13 cellular contexts compared by ENCODE assay signal in genomic region chr5:140109818-140110733, GRCh38. TPM values are rescaled to one million over a fixed set of nuclear protein-coding genes. Genes with fewer than 3 reads are reported as not detected.
A peak's percentile ranks its signal among the peaks of the same experiment; 100 is the strongest.
DNase-seq lines count a peak whose midpoint lies in the region; ATAC-seq, FAIRE-seq and TF ChIP-seq lines count a peak whose summit lies in the region.
"Had no signal": no experiment of that assay in that cellular context is flagged by ENCODE, and none has a peak within 500 bp of the region (broad histone marks: within the 10 kb centered on the region; RNA-seq: fewer than 3 reads in every experiment).

No MANE protein-coding gene starts in this region.

- peak overlapping the region; percentile 99 for H3K4me2 ChIP-seq in PC-3 (ENCODE audit: low read length)

- peaks cover 53% of the 10 kb centered on the region for H3K4me1 Mint-ChIP-seq in activated CD8-positive, alpha-beta memory T cell treated with anti-CD3 and anti-CD28 coated beads, Interleukin-2, amount 10 ng/mL, durations not matched to agents 7 days and 5 days

- no peak for TF ChIP-seq CTCF in PC-3 (conservative IDR thresholded peaks at IDR 0.05; ENCODE audit: low read depth, low read length)
- no peak for TF ChIP-seq CTCF in dorsolateral prefrontal cortex (IDR thresholded peaks at IDR 0.05 in 54 of 56, conservative IDR thresholded peaks at IDR 0.05 in 2 of 56; ENCODE audit: low read depth in 1 of 56, partially characterized antibody in 56 of 56)

- POLR2A ChIA-PET in PC-3 (lab: Charles Lee; ENCODE audit: unreplicated experiment), result interaction anchor here (0.6 to 0.7 kb wide), 3 partner anchors 13 to 35 kb away, joined by 3 to 4 read pairs (median 3); no protein-coding TSS in a partner anchor

- ATAC-seq in activated CD8-positive, alpha-beta memory T cell treated with anti-CD3 and anti-CD28 coated beads, Interleukin-2, amount 10 ng/mL, durations not matched to agents 7 days and 5 days, result no peak
- ATAC-seq in PC-3 (no peak), GM18511 (IDR thresholded peaks at IDR 0.05; ENCODE audit: unreplicated experiment) (no peak), GM21786 (IDR thresholded peaks at IDR 0.05; ENCODE audit: unreplicated experiment) (no peak)
- ATAC-seq: effector memory CD8-positive, alpha-beta T cell had no signal

- FAIRE-seq in GM19239 (lab: Jason Lieb, UNC), result no peak
- FAIRE-seq: RCC 7860 had no signal

- H3K4me1 ChIP-seq in PC-3 (ENCODE audit: insufficient read depth, low read length), result peaks cover 27% of the 10 kb centered on the region

- H3K36me3 ChIP-seq in PC-3 (ENCODE audit: low read depth, low read length), result no peaks in the 10 kb centered on the region

- no peak for DNase-seq in activated CD8-positive, alpha-beta memory T cell treated with anti-CD3 and anti-CD28 coated beads, Interleukin-2, amount 10 ng/mL, durations not matched to agents 7 days and 5 days
- DNase-seq in activated CD8-positive, alpha-beta memory T cell treated with anti-CD3 and anti-CD28 coated beads, Interleukin-2, amount 50 U/mL, for 48 hours, result no peak
- no peak for DNase-seq in PC-3
- no peak for DNase-seq in dorsolateral prefrontal cortex
- DNase-seq in retina, result peak; percentile 32
- no peak for DNase-seq in GM19239 (ENCODE audit: insufficient read length, low spot score)
- DNase-seq: amniotic stem cell; effector memory CD8-positive, alpha-beta T cell; NCI-H2081 treated with DMSO at 0.1 percent for 48 hours; stimulated activated CD4-positive, alpha-beta T cell treated with anti-CD3 and anti-CD28 coated beads, Interleukin-15, amount 100 ng/mL, for 24 hours had no signal

- peaks cover 64% of the 10 kb centered on the region for H3K79me2 ChIP-seq in PC-3 (ENCODE audit: low read length)

- H3K27me3 ChIP-seq in PC-3 (ENCODE audit: low read length) (no peaks in the 10 kb centered on the region), dorsolateral prefrontal cortex (no peaks in the 10 kb centered on the region)

- H3F3A ChIP-seq in PC-3 (ENCODE audit: low read length, unreplicated experiment), result peaks cover 6% of the 10 kb centered on the region

- no peaks in the 10 kb centered on the region for H3K9me2 ChIP-seq in PC-3 (replicated peaks; ENCODE audit: low read length)

- CTCF ChIA-PET in activated CD8-positive, alpha-beta memory T cell treated with anti-CD3 and anti-CD28 coated beads, Interleukin-2, amount 10 ng/mL, durations not matched to agents 7 days and 5 days (lab: Charles Lee), result interaction anchor here (0.7 to 6.9 kb wide), 5 partner anchors 8 to 67 kb away, joined by 3 to 58 read pairs (median 4); partner anchors contain the start of gene NRG2
- CTCF ChIA-PET in PC-3 (lab: Charles Lee), result no interaction called here

- H3K4me3 ChIP-seq in PC-3 (ENCODE audit: low read length) (peak overlapping the region; percentile 95), dorsolateral prefrontal cortex (peak overlapping the region in 56 of 59 donors; percentile 45 to 90 (median 78))

- H3K27ac ChIP-seq in PC-3 (ENCODE audit: low read length), result no peak overlapping the region
- peak overlapping the region in 3 of 59 donors; percentile 98 to 100 (median 99) for H3K27ac ChIP-seq in dorsolateral prefrontal cortex

- peak overlapping the region; percentile 76; the same call in 1 of the 2 replicates for H3K9ac ChIP-seq in PC-3 (ENCODE audit: low read length)

- H3K4me3 Mint-ChIP-seq in activated CD8-positive, alpha-beta memory T cell treated with anti-CD3 and anti-CD28 coated beads, Interleukin-2, amount 10 ng/mL, durations not matched to agents 7 days and 5 days, result peak overlapping the region; percentile 99

- no peaks in the 10 kb centered on the region for H3K9me3 ChIP-seq in PC-3 (ENCODE audit: low read length)

- no peaks in the 10 kb centered on the region for H4K20me1 ChIP-seq in PC-3 (ENCODE audit: low read length)

- H3K9me3 Mint-ChIP-seq in activated CD8-positive, alpha-beta memory T cell treated with anti-CD3 and anti-CD28 coated beads, Interleukin-2, amount 10 ng/mL, durations not matched to agents 7 days and 5 days (ENCODE audit: low read depth), result no peaks in the 10 kb centered on the region
- H3K9me3 Mint-ChIP-seq: effector memory CD8-positive, alpha-beta T cell had no signal

- peaks cover 6% of the 10 kb centered on the region for H3K36me3 Mint-ChIP-seq in activated CD8-positive, alpha-beta memory T cell treated with anti-CD3 and anti-CD28 coated beads, Interleukin-2, amount 10 ng/mL, durations not matched to agents 7 days and 5 days

- H3K27ac Mint-ChIP-seq in activated CD8-positive, alpha-beta memory T cell treated with anti-CD3 and anti-CD28 coated beads, Interleukin-2, amount 10 ng/mL, durations not matched to agents 7 days and 5 days, result no peak overlapping the region

- intact Hi-C loops in PC-3 (cut with micrococcal nuclease) (loop anchor here (2.0 to 5.0 kb wide), 2 partner anchors 35 to 292 kb away; partner anchors contain the start of gene ANKHD1), dorsolateral prefrontal cortex (cut with DNase I) (loop anchor here (5.0 kb wide), 3 partner anchors 32 to 68 kb away; partner anchors contain the start of gene NRG2 (in 1 of the 2))

- H2AFZ ChIP-seq in PC-3 (ENCODE audit: low read length), result no peak overlapping the region

- H3K27me3 Mint-ChIP-seq in activated CD8-positive, alpha-beta memory T cell treated with anti-CD3 and anti-CD28 coated beads, Interleukin-2, amount 10 ng/mL, durations not matched to agents 7 days and 5 days, result peaks cover 18% of the 10 kb centered on the region
- H3K27me3 Mint-ChIP-seq: effector memory CD8-positive, alpha-beta T cell had no signal

- BruUV-seq in PC-3 (replicated peaks; lab: Mats Ljungman, UMichigan), result no TSS peak

RNA-seq across cellular contexts. Expression of gene PURA, which starts 3.8 kb away (rescaled TPM):
- 10 to 100 TPM; 12.3 to 15.4 TPM for total RNA-seq in activated CD8-positive, alpha-beta memory T cell treated with anti-CD3 and anti-CD28 coated beads, Interleukin-2, amount 10 ng/mL, durations not matched to agents 7 days and 5 days
- total RNA-seq in PC-3 (2014; rRNA removed) (7.3 and 8.5 TPM in 2 replicates), dorsolateral prefrontal cortex (100 to 1,000 TPM in 10 of 120 experiments, 10 to 100 TPM in 110; 69.0 to 107 (median 89.1) TPM)

RNA-seq across cellular contexts. Expression of gene IGIP, which starts 15.7 kb away (rescaled TPM):
- 1 to 10 TPM; 2.9 to 3.4 TPM for total RNA-seq in activated CD8-positive, alpha-beta memory T cell treated with anti-CD3 and anti-CD28 coated beads, Interleukin-2, amount 10 ng/mL, durations not matched to agents 7 days and 5 days
- total RNA-seq in PC-3 (2014; rRNA removed), result 1.3 and 2.1 TPM in 2 replicates
- 10 to 100 TPM; 44.5 to 79.9 (median 61.8) TPM for total RNA-seq in dorsolateral prefrontal cortex

Comparison
In these comparisons a context has a peak if more than half of its experiments do, and no peak if none do; other contexts are left out.
1. RNA of gene IGIP, which starts 15.7 kb away (total RNA-seq): 44.5 to 79.9 TPM in dorsolateral prefrontal cortex; 2.9 to 3.4 TPM in activated CD8-positive, alpha-beta memory T cell treated with anti-CD3 and anti-CD28 coated beads, Interleukin-2, amount 10 ng/mL, durations not matched to agents 7 days and 5 days and 1.3 to 2.1 TPM in PC-3; every median in the first group is over 10 times any median in the second.